Comparison of ENCODE assay signal across 9 cellular contexts in genomic region chr6:166586424-166587156, GRCh38. TPM values are rescaled to one million over a fixed set of nuclear protein-coding genes. Genes with fewer than 3 reads are reported as not detected.
DNase-seq lines count a peak whose midpoint lies in the region; ATAC-seq and TF ChIP-seq lines count a peak whose summit lies in the region.
"Had no signal": no experiment of that assay in that cellular context is flagged by ENCODE, and none has a peak within 500 bp of the region (broad histone marks: within the 10 kb centered on the region; RNA-seq: fewer than 3 reads in every experiment).

TSS of gene RAMACL (minus strand) at chr6:166586678. CDS start at chr6:166586477, 201 bp downstream.

- intact Hi-C loops in gastrocnemius medialis (cut with DNase I; ENCODE audit: low total_unique reads) = no loop called here

- H3K36me3 ChIP-seq in gastrocnemius medialis (no peaks in the 10 kb centered on the region), MG63 (no peaks in the 10 kb centered on the region)

- no peak for TF ChIP-seq POLR2A in gastrocnemius medialis (IDR thresholded peaks at IDR 0.05)

- TF ChIP-seq CTCF in gastrocnemius medialis (IDR thresholded peaks at IDR 0.05 in 4 of 5, conservative IDR thresholded peaks at IDR 0.05 in 1 of 5) = no peak

- H3K9me3 Mint-ChIP-seq in activated naive CD4-positive, alpha-beta T cell treated with anti-CD3 and anti-CD28 coated beads, Interleukin-2, amount 50 U/mL, for 72 hours = no peaks in the 10 kb centered on the region
- H3K9me3 Mint-ChIP-seq: activated naive CD4-positive, alpha-beta T cell treated with anti-CD3 and anti-CD28 coated beads, Interleukin-2, amount 50 U/mL, for 24 hours had no signal

- in situ Hi-C loops in gastrocnemius medialis (cut with MboI; ENCODE audit: low sequenced_read_pairs in 4 of 4) = no loop called here

- DNase-seq in activated effector memory CD4-positive, alpha-beta T cell treated with anti-CD3 and anti-CD28 coated beads, Interleukin-2, amount 50 U/mL, for 16 hours = peak; percentile 74
- no peak for DNase-seq in activated effector memory CD4-positive, alpha-beta T cell treated with Interleukin-2 at 50 U/mL for 16 hours
- DNase-seq in NCI-H774 (lab: John Stamatoyannopoulos, UW) (peak; percentile 13), gastrocnemius medialis (peak in 1 of 2 donors; percentile 52), MG63 (no peak), HK-2 (ENCODE audit: unreplicated experiment) (no peak)
- DNase-seq in activated naive CD4-positive, alpha-beta T cell treated with anti-CD3 and anti-CD28 coated beads, Interleukin-2, amount 50 U/mL, for 72 hours (ENCODE audit: low spot score in 2 of 2) = peak in 1 of 2 donors; percentile 39

- peaks cover 26 to 31% of the 10 kb centered on the region in 2 donors for H3K4me1 ChIP-seq in gastrocnemius medialis

- no peaks in the 10 kb centered on the region for H3K9me3 ChIP-seq in gastrocnemius medialis
- no peaks in the 10 kb centered on the region for H3K9me3 ChIP-seq in MG63

- H3K27ac ChIP-seq in gastrocnemius medialis = no peak within 1 kb of the TSS

- no peaks in the 10 kb centered on the region for H3K36me3 Mint-ChIP-seq in activated naive CD4-positive, alpha-beta T cell treated with anti-CD3 and anti-CD28 coated beads, Interleukin-2, amount 50 U/mL, for 72 hours
- H3K36me3 Mint-ChIP-seq: activated naive CD4-positive, alpha-beta T cell treated with anti-CD3 and anti-CD28 coated beads, Interleukin-2, amount 50 U/mL, for 24 hours had no signal

- peak within 1 kb of the TSS in 1 of 2 donors; percentile 36 for H3K27ac Mint-ChIP-seq in activated naive CD4-positive, alpha-beta T cell treated with anti-CD3 and anti-CD28 coated beads, Interleukin-2, amount 50 U/mL, for 72 hours
- H3K27ac Mint-ChIP-seq: activated naive CD4-positive, alpha-beta T cell treated with anti-CD3 and anti-CD28 coated beads, Interleukin-2, amount 50 U/mL, for 24 hours had no signal

- H3K4me3 ChIP-seq in gastrocnemius medialis (no peak within 1 kb of the TSS), MG63 (no peak within 1 kb of the TSS)

- ATAC-seq in HG02678 (IDR thresholded peaks at IDR 0.05; ENCODE audit: unreplicated experiment) = peak; percentile 62
- ATAC-seq in activated naive CD4-positive, alpha-beta T cell treated with anti-CD3 and anti-CD28 coated beads, Interleukin-2, amount 50 U/mL, for 72 hours = peak; percentile 48 to 99
- peak; percentile 31 to 85 for ATAC-seq in gastrocnemius medialis

- no peaks in the 10 kb centered on the region for H3K27me3 ChIP-seq in gastrocnemius medialis
- no peaks in the 10 kb centered on the region for H3K27me3 ChIP-seq in MG63

RNA-seq across cellular contexts. Expression of gene RAMACL, which starts in this region (rescaled TPM):
- 1 to 10 TPM in 1 of 2 donors, under 1 TPM in 1; 0.52 to 1.2 TPM for total RNA-seq in activated naive CD4-positive, alpha-beta T cell treated with anti-CD3 and anti-CD28 coated beads, Interleukin-2, amount 50 U/mL, for 72 hours
- total RNA-seq in gastrocnemius medialis = 1 to 10 TPM in 1 of 4 donors, under 1 TPM in 3; 0.18 to 5.6 (median 0.58) TPM
- total RNA-seq in MG63 (2014; rRNA removed; shearing (Covaris generic); ENCODE audit: low replicate concordance) = 0.13 TPM in 1 of 2 replicates, not detected in the other

Comparison
In these comparisons a context has a peak if more than half of its experiments do, and no peak if none do; other contexts are left out.
1. DNase-seq: peak in activated effector memory CD4-positive, alpha-beta T cell treated with anti-CD3 and anti-CD28 coated beads, Interleukin-2, amount 50 U/mL, for 16 hours (single experiment) and NCI-H774 (single experiment); none in activated effector memory CD4-positive, alpha-beta T cell treated with Interleukin-2 at 50 U/mL for 16 hours (single experiment), MG63 (single experiment) and HK-2 (single experiment).
2. Peak in every context shown above with its lines, with median percentiles within 50 percentile points of each other: ATAC-seq.